3 cellular contexts compared by ENCODE assay signal in genomic region chr3:38728008-38728407, GRCh38.
TF ChIP-seq lines count a peak whose summit lies in the region.

No MANE protein-coding gene starts in this region.

TF ChIP-seq in A549, 52 proteins besides CTCF, POLR2A, EP300 and RAD21 (continued from another document):
- TF ChIP-seq MAX (IDR thresholded peaks at IDR 0.05) (no peak), HOXB13 (CRISPR knock-in tag; IDR thresholded peaks at IDR 0.05; ENCODE audit: low read depth) (no peak), ELK1 (IDR thresholded peaks at IDR 0.05; ENCODE audit: low read depth, low read length) (no peak), ZNF302 (CRISPR knock-in tag; IDR thresholded peaks at IDR 0.05) (no peak), MAFK (IDR thresholded peaks at IDR 0.05; ENCODE audit: partially characterized antibody) (peak; percentile 70), SMC3 (IDR thresholded peaks at IDR 0.05) (no peak), ZC3H11A (IDR thresholded peaks at IDR 0.05) (no peak)
TF ChIP-seq in A549: peak in this region for 1.

TF ChIP-seq in IMR-90, 13 proteins besides CTCF, POLR2A, EP300 and RAD21 (continued from another document):
- TF ChIP-seq MAZ (IDR thresholded peaks at IDR 0.05; ENCODE audit: borderline replicate concordance, low read depth, low read length), result no peak
- TF ChIP-seq CEBPB (IDR thresholded peaks at IDR 0.05; ENCODE audit: low read depth, low read length), result no peak

TF ChIP-seq in endothelial cell of umbilical vein, 7 proteins besides CTCF, POLR2A, EP300 and RAD21 (continued from another document):
- TF ChIP-seq FOS (IDR thresholded peaks at IDR 0.05; ENCODE audit: borderline replicate concordance, insufficient read depth, low read length) (no peak), JUN (IDR thresholded peaks at IDR 0.05; ENCODE audit: borderline replicate concordance, insufficient read depth, insufficient read length, low read depth) (no peak), POLR2AphosphoS5 (IDR thresholded peaks at IDR 0.05; ENCODE audit: insufficient read depth, low read depth, low read length) (no peak)
TF ChIP-seq in endothelial cell of umbilical vein: peak in this region for 0.
